Comparison of ENCODE assay signal across 18 cellular contexts in the genomic region with DNA sequence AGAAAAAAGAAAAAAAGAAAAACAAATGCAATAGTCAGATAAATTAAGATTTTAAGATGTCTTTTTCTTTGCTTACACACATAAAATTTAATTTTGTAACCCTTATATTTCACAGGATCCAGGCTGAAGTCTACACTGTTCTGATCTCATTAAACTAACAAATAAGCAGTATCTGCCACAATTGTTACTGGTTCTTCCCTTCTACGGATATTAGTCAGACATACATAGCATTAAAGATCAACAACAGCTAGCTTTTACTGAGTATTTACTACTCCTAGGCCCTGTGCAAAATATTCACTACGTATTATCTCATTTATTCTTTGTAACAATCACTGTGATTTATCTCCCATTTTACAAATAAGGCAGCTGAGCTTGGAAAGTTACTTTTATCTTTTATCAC. TPM values are rescaled to one million over a fixed set of nuclear protein-coding genes. Genes with fewer than 3 reads are reported as not detected.
DNase-seq lines count a peak whose midpoint lies in the region; ATAC-seq, FAIRE-seq and TF ChIP-seq lines count a peak whose summit lies in the region.
"Had no signal": no experiment of that assay in that cellular context is flagged by ENCODE, and none has a peak within 500 bp of the region (broad histone marks: within the 10 kb centered on the region; RNA-seq: fewer than 3 reads in every experiment).

No MANE protein-coding gene starts in this region.

- no peak overlapping the region for H3K4me3 ChIP-seq in GM23338
- H3K4me3 ChIP-seq in GM12878 = no peak overlapping the region
- H3K4me3 ChIP-seq: BLaER1 treated with 17β-estradiol and CSF1 and Interleukin-3, amounts not matched to agents 10 nM and 100 nM; HAP-1 had no signal

- no peak for TF ChIP-seq RAD21 in GM12878 (IDR thresholded peaks at IDR 0.05; ENCODE audit: insufficient read depth, low read depth, low read length)

- H2AFZ ChIP-seq in GM23338 (no peak overlapping the region), GM12878 (ENCODE audit: control insufficient read depth, low read depth, low read length) (no peak overlapping the region)

- no peaks in the 10 kb centered on the region for H3K9me3 ChIP-seq in GM12878 (replicated peaks; ENCODE audit: control insufficient read depth, insufficient read depth, low read length)
- H3K9me3 ChIP-seq: HAP-1 had no signal

- intact Hi-C loops in GM12878 (cut with micrococcal nuclease; ENCODE audit: unreplicated experiment) = no loop called here

- H3K27me3 ChIP-seq in GM23338 (ENCODE audit: insufficient read depth) (no peaks in the 10 kb centered on the region), GM12878 (replicated peaks in 1 of 2; ENCODE audit: control insufficient read depth in 2 of 2, insufficient read depth in 2 of 2, low read length in 1 of 2) (no peaks in the 10 kb centered on the region; a peak in 2 of 4 replicates), foreskin keratinocyte (no peaks in the 10 kb centered on the region)
- H3K27me3 ChIP-seq: BLaER1 treated with 17β-estradiol and CSF1 and Interleukin-3, amounts not matched to agents 10 nM and 100 nM had no signal

- H3K4me1 ChIP-seq in GM23338 (ENCODE audit: insufficient read depth) (peaks cover 9% of the 10 kb centered on the region), GM12878 (ENCODE audit: control insufficient read depth, insufficient read depth, low read length) (no peaks in the 10 kb centered on the region), foreskin keratinocyte (peaks cover 12% of the 10 kb centered on the region)

- SMC1A ChIA-PET in GM12878 (lab: Charles Lee; ENCODE audit: uncharacterized antibody, unreplicated experiment) = interaction anchor here (0.9 to 2.3 kb wide), 9 partner anchors 9 to 85 kb away, joined by 3 to 13 read pairs (median 4); no protein-coding TSS in a partner anchor

- H3K4me3 Mint-ChIP-seq in GM23338 (no peak overlapping the region), nephron (no peak overlapping the region)
- H3K4me3 Mint-ChIP-seq: B cell; CD8-positive, alpha-beta T cell had no signal

- CTCF ChIA-PET in GM12878 (lab: Yijun Ruan, JAX) = interaction anchor here (0.8 to 1.0 kb wide), 2 partner anchors 20 to 39 kb away, joined by 3 read pairs; no protein-coding TSS in a partner anchor

- no TSS peak for BruUV-seq in GM12878 (replicated peaks; lab: Mats Ljungman, UMichigan)

- no peaks in the 10 kb centered on the region for H3K36me3 ChIP-seq in GM23338 (ENCODE audit: insufficient read depth)
- H3K36me3 ChIP-seq in GM12878 (ENCODE audit: control insufficient read depth in 2 of 2, insufficient read depth in 2 of 2, low read length in 1 of 2) = no peaks in the 10 kb centered on the region
- H3K36me3 ChIP-seq: HAP-1 had no signal

- H3K9me3 Mint-ChIP-seq in GM23338 (no peaks in the 10 kb centered on the region), nephron (peaks cover 3% of the 10 kb centered on the region)
- H3K9me3 Mint-ChIP-seq: CD8-positive, alpha-beta T cell had no signal

- in situ Hi-C loops in GM12878 (cut with MboI) = no loop called here

- H3K27me3 Mint-ChIP-seq in GM23338 (ENCODE audit: insufficient read depth, low read depth, poor library complexity) (peaks cover 3% of the 10 kb centered on the region), nephron (ENCODE audit: low read depth) (no peaks in the 10 kb centered on the region)

- H3K36me3 Mint-ChIP-seq in GM23338 (ENCODE audit: low read depth) = peaks cover 11% of the 10 kb centered on the region; the same call in 2 of the 3 replicates
- peaks cover 23% of the 10 kb centered on the region for H3K36me3 Mint-ChIP-seq in nephron (ENCODE audit: low read depth)

- WGBS in GM12878 (ENCODE audit: insufficient coverage, insufficient replicate concordance, low lambda C conversion rate, missing lambda C conversion rate) = 41% methylated on average over 2 of the region's 2 CpGs

- H3K4me1 Mint-ChIP-seq in GM23338 (peaks cover 23% of the 10 kb centered on the region), nephron (peaks cover 26% of the 10 kb centered on the region)

- H3K9me2 ChIP-seq in GM23338 (ENCODE audit: insufficient read depth) = no peaks in the 10 kb centered on the region

- TF ChIP-seq EP300 in GM12878 (IDR thresholded peaks at IDR 0.05; ENCODE audit: borderline replicate concordance in 1 of 2, control insufficient read depth in 1 of 2, low read depth in 2 of 2, low read length in 2 of 2) = no peak

- ATAC-seq in GM23338 (no peak), GM12878 (peak; percentile 20; the same call in 1 of the 3 replicates), GM21528 (IDR thresholded peaks at IDR 0.05; ENCODE audit: low FRiP score, unreplicated experiment) (no peak), foreskin keratinocyte (no peak)
- ATAC-seq: CD8-positive, alpha-beta T cell had no signal

- H4K20me1 ChIP-seq in GM23338 (replicated peaks; ENCODE audit: insufficient read depth) = peaks cover 7% of the 10 kb centered on the region; the same call in 1 of the 2 replicates
- no peaks in the 10 kb centered on the region for H4K20me1 ChIP-seq in GM12878 (ENCODE audit: control insufficient read depth, insufficient read depth)

- no peak for DNase-seq in GM23338 (ENCODE audit: low spot score)
- DNase-seq in GM12878 (ENCODE audit: low read depth, low spot score) = no peak
- DNase-seq in NCI-H510A (lab: John Stamatoyannopoulos, UW) = no peak
- no peak for DNase-seq in NCI-H2029 treated with DMSO at 0.1 percent for 48 hours (lab: John Stamatoyannopoulos, UW)
- no peak for DNase-seq in foreskin keratinocyte
- DNase-seq: 8988T; CD8-positive, alpha-beta T cell; COR-L47 had no signal

- no peaks in the 10 kb centered on the region for H3F3A ChIP-seq in GM23338 (replicated peaks; ENCODE audit: low read depth)

- FAIRE-seq in GM12878 (lab: Jason Lieb, UNC) = no peak
- FAIRE-seq: D721Med, G401.6, GM12892, GM18507 had no signal

- H3K4me2 ChIP-seq in GM23338 (no peak overlapping the region), GM12878 (ENCODE audit: control insufficient read depth, insufficient read depth) (no peak overlapping the region)

- H3K27ac ChIP-seq in GM23338 (ENCODE audit: low read depth) (0 out of 2 replicates have a peak overlapping the region, but pooled peaks have one; percentile 20), GM12878 (ENCODE audit: control insufficient read depth, insufficient read depth) (no peak overlapping the region), foreskin keratinocyte (no peak overlapping the region)
- H3K27ac ChIP-seq: BLaER1 treated with 17β-estradiol and CSF1 and Interleukin-3, amounts not matched to agents 10 nM and 100 nM; HL-60 had no signal

- RAD21 ChIA-PET in GM12878 (lab: Charles Lee; ENCODE audit: unreplicated experiment) = interaction anchor here (0.6 to 2.2 kb wide), 7 partner anchors 18 to 393 kb away, joined by 3 to 7 read pairs (median 3); no protein-coding TSS in a partner anchor

- no peak for TF ChIP-seq CTCF in GM23338 (conservative IDR thresholded peaks at IDR 0.05; ENCODE audit: low read depth in 2 of 2)
- no peak for TF ChIP-seq CTCF in GM12878 (IDR thresholded peaks at IDR 0.05 in 2 of 3, conservative IDR thresholded peaks at IDR 0.05 in 1 of 3; ENCODE audit: control insufficient read depth in 2 of 3, extremely low read depth in 1 of 3, insufficient read depth in 1 of 3, low read depth in 3 of 3, low read length in 3 of 3)
- TF ChIP-seq CTCF in nephron (IDR thresholded peaks at IDR 0.05; ENCODE audit: unreplicated experiment in 3 of 3) = no peak
- TF ChIP-seq CTCF in foreskin keratinocyte (conservative IDR thresholded peaks at IDR 0.05) = no peak

- TF ChIP-seq POLR2A in GM12878 (IDR thresholded peaks at IDR 0.05; ENCODE audit: low read depth, low read length) = no peak

- H3K27ac Mint-ChIP-seq in GM23338 (no peak overlapping the region), nephron (peak overlapping the region in 2 of 3 experiments; percentile 20 to 75)
- H3K27ac Mint-ChIP-seq: B cell; CD8-positive, alpha-beta T cell had no signal

- POLR2A ChIA-PET in GM12878 (lab: Charles Lee) = interaction anchor here (4.8 kb wide), 1 partner anchor 10 kb away, joined by 21 read pairs; no protein-coding TSS in a partner anchor

- H3K79me2 ChIP-seq in GM23338 (replicated peaks; ENCODE audit: insufficient read depth) (peaks cover 96% of the 10 kb centered on the region), GM12878 (ENCODE audit: control insufficient read depth, insufficient read depth, low read length) (no peaks in the 10 kb centered on the region)

- H3K9ac ChIP-seq in GM12878 (ENCODE audit: control insufficient read depth, insufficient read depth, low read length) = no peak overlapping the region
- H3K9ac ChIP-seq: BLaER1 treated with 17β-estradiol and CSF1 and Interleukin-3, amounts not matched to agents 10 nM and 100 nM had no signal

TF ChIP-seq in GM23338, 12 proteins besides CTCF, POLR2A, EP300 and RAD21 (continues in another document):
- TF ChIP-seq CREB1 (CRISPR knock-in tag; IDR thresholded peaks at IDR 0.05; ENCODE audit: low read depth) = no peak

TF ChIP-seq in GM12878, 131 proteins besides CTCF, POLR2A, EP300 and RAD21 (continues in another document):
- no peak for TF ChIP-seq SMAD1 (IDR thresholded peaks at IDR 0.05; ENCODE audit: low read depth, partially characterized antibody)

RNA-seq across cellular contexts. Expression of a gene that starts 34.9 kb away (rescaled TPM):
- 43.1 and 59.1 TPM in 2 replicates for total RNA-seq in GM23338 (2014; rRNA removed; shearing (Covaris generic))
- polyA plus RNA-seq in GM23338 (2016; fragmentation: Nextera tagmentation; extraction: Ambion mirVana) (21.1 and 22.3 TPM in 2 replicates), GM12878 (2011; rRNA removed) (47.2 and 61.4 TPM in 2 replicates), GM12878 (2014; fragmentation: Illumina TruSeq; extraction: Trizol) (1.1 and 1.3 TPM in 2 replicates), GM12878 (2014; fragmentation: Nextera tagmentation; extraction: Ambion mirVana) (under 1 TPM; 0.15 to 0.50 TPM), GM12878 (2014; rRNA removed) (0.41 and 1.0 TPM in 2 replicates), GM12878 (2016; fragmentation: Nextera tagmentation; extraction: Ambion mirVana) (under 1 TPM; 0.32 to 0.48 TPM), foreskin keratinocyte (8.4 and 10.0 TPM in 2 replicates)
- total RNA-seq in GM12878 (2013; cell fraction: nucleolus; rRNA removed) = 53.9 and 71.0 TPM in 2 replicates
- total RNA-seq in GM12878 (2014; rRNA removed) (0.16 and 0.40 TPM in 2 replicates), GM12878 (2014; rRNA removed; fragmentation: Illumina TruSeq; extraction: Trizol) (0.31 and 0.37 TPM in 2 replicates), GM12878 (2021) (1.0 and 1.1 TPM in 2 replicates), foreskin keratinocyte (31.3 and 31.6 TPM in 2 replicates)
- polyA plus RNA-seq in GM12878 (2011; ENCODE audit: low read depth) = 0.05 TPM
- 14.2 and 18.8 TPM in 2 replicates for polyA plus RNA-seq in GM12878 (2011; cell fraction: cytosol; rRNA removed)
- 81.8 and 82.7 TPM in 2 replicates for polyA plus RNA-seq in GM12878 (2011; cell fraction: nucleus; rRNA removed)
- 0.04 TPM in 2 replicates for polyA plus RNA-seq in GM12878 (2012)
- polyA minus RNA-seq in GM12878 (2011; rRNA and poly(A)+ RNA removed) = 37.2 and 134 TPM in 2 replicates
- polyA minus RNA-seq in GM12878 (2011; cell fraction: cytosol; rRNA and poly(A)+ RNA removed) = 16.3 and 19.9 TPM in 2 replicates
- 17.2 and 28.0 TPM in 2 replicates for polyA minus RNA-seq in GM12878 (2011; cell fraction: nucleus; rRNA and poly(A)+ RNA removed)
